ENCODE assay signal across 24 cellular contexts in the genomic region with DNA sequence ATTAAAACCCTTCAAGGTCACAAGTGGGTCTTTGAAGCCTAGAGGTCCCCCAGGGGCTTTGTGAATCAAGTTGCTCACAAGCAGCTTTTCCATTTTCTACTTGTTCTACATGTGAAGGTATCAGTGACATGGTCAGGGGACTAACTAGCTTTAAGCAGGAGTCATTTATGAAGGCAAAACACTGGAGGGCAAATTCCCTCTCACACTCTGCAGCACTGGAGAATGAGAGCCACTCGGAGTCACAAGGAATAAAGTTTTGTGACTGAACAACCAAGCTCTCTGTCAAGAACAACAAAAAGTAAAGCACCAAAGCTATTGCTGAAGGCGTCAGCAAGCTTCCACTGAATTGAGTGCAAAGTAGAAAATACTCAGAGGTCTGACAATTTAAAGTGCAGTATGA.
"Had no signal": no experiment of that assay in that cellular context is flagged by ENCODE, and none has a peak within 500 bp of the region (broad histone marks: within the 10 kb centered on the region; RNA-seq: fewer than 3 reads in every experiment).

No MANE protein-coding gene starts in this region.

- H3K9me3 ChIP-seq: esophagus muscularis mucosa, gastrocnemius medialis, left lung, lower lobe of right lung, mucosa of descending colon had no signal

- H3K4me3 Mint-ChIP-seq: mesothelial cell of epicardium had no signal

- H3K27ac ChIP-seq: coronary artery, dorsolateral prefrontal cortex, esophagus muscularis mucosa, foreskin keratinocyte, gastrocnemius medialis, heart right ventricle, left lung, lower lobe of right lung had no signal

- H3K36me3 ChIP-seq: esophagus muscularis mucosa, gastrocnemius medialis, heart right ventricle, left lung, lower lobe of right lung had no signal

- H3K27me3 ChIP-seq: dorsolateral prefrontal cortex, esophagus muscularis mucosa, foreskin keratinocyte, gastrocnemius medialis, heart right ventricle, left lung had no signal

- ATAC-seq: foreskin keratinocyte, gastrocnemius medialis, heart right ventricle, left colon, left lung, left ventricle myocardium superior, lower lobe of right lung, mucosa of descending colon had no signal

- FAIRE-seq: colon, endothelial cell of umbilical vein, islet of Langerhans, kidney had no signal

- H3K27ac Mint-ChIP-seq: mesothelial cell of epicardium had no signal

- H3K4me3 ChIP-seq: coronary artery, dorsolateral prefrontal cortex, esophagus muscularis mucosa, gastrocnemius medialis, heart right ventricle, left lung, lower lobe of right lung, mucosa of descending colon had no signal

- DNase-seq: dermis blood vessel endothelial cell; dorsolateral prefrontal cortex; effector CD4-positive, alpha-beta T cell; effector memory CD4-positive, alpha-beta T cell; foreskin keratinocyte; gastrocnemius medialis; glutamatergic neuron; head of caudate nucleus; heart right ventricle; hippocampal formation; kidney; kidney glomerular epithelial cell; left colon; left lung; left ventricle myocardium superior; lower lobe of right lung; mesenchymal stem cell; mucosa of descending colon had no signal

- H3K36me3 Mint-ChIP-seq: mesothelial cell of epicardium had no signal

- H3K4me1 Mint-ChIP-seq: mesothelial cell of epicardium had no signal

- H3K4me1 ChIP-seq: esophagus muscularis mucosa, foreskin keratinocyte, gastrocnemius medialis, heart right ventricle, left lung, lower lobe of right lung had no signal
